Comparison of ENCODE assay signal across 1 cellular context in genomic region chr19:58002384-58003152, GRCh38.
TF ChIP-seq lines count a peak whose summit lies in the region.

ZNF606 (minus strand) TSS chr19:58002820; CDS start chr19:58001319, 1,501 bp downstream.

TF ChIP-seq in HepG2, 621 proteins besides CTCF, POLR2A, EP300 and RAD21 (continued from another document and continues in another):
- TF ChIP-seq ZBTB43 (CRISPR knock-in tag; conservative IDR thresholded peaks at IDR 0.05), result peak; percentile 65; the same call in 1 of the 2 replicates
- 0 out of 2 replicates have a peak, but pooled peaks have one; percentile 18 for TF ChIP-seq CHCHD3 (CRISPR knock-in tag; IDR thresholded peaks at IDR 0.05)
- TF ChIP-seq ZBTB42 (CRISPR knock-in tag; IDR thresholded peaks at IDR 0.05), result peak; percentile 45; the same call in 1 of the 2 replicates
- peak; percentile 91 to 92; a peak in 3 of 4 replicates for TF ChIP-seq HMGXB4 (CRISPR knock-in tag; IDR thresholded peaks at IDR 0.05; ENCODE audit: borderline replicate concordance in 1 of 2, low read depth in 1 of 2)
- peak; percentile 61; the same call in 1 of the 2 replicates for TF ChIP-seq IRX3 (CRISPR knock-in tag; IDR thresholded peaks at IDR 0.05; ENCODE audit: borderline replicate concordance, low read depth)
- TF ChIP-seq MIER2 (CRISPR knock-in tag; IDR thresholded peaks at IDR 0.05), result 0 out of 2 replicates have a peak, but pooled peaks have one; percentile 28
- TF ChIP-seq ZNF367 (CRISPR knock-in tag; IDR thresholded peaks at IDR 0.05; ENCODE audit: borderline replicate concordance), result peak; percentile 45; the same call in 1 of the 2 replicates
- peak; percentile 70; the same call in 1 of the 2 replicates for TF ChIP-seq CBX5 (CRISPR knock-in tag; IDR thresholded peaks at IDR 0.05; ENCODE audit: borderline replicate concordance)
- TF ChIP-seq ZNF567 (CRISPR knock-in tag; IDR thresholded peaks at IDR 0.05; ENCODE audit: borderline replicate concordance), result no peak
- TF ChIP-seq GTF2F1 (IDR thresholded peaks at IDR 0.05; ENCODE audit: low read length), result no peak
- peak; percentile 97 for TF ChIP-seq ZNF414 (CRISPR knock-in tag; IDR thresholded peaks at IDR 0.05)
- TF ChIP-seq YEATS4 (CRISPR knock-in tag; IDR thresholded peaks at IDR 0.05; ENCODE audit: borderline replicate concordance), result peak; percentile 85; the same call in 1 of the 2 replicates
- no peak for TF ChIP-seq ZNF775 (CRISPR knock-in tag; IDR thresholded peaks at IDR 0.05; ENCODE audit: borderline replicate concordance)
- no peak; the same call in 1 of the 2 replicates for TF ChIP-seq RNF219 (CRISPR knock-in tag; IDR thresholded peaks at IDR 0.05)
- peak; percentile 91; the same call in 1 of the 2 replicates for TF ChIP-seq ZSCAN20 (CRISPR knock-in tag; IDR thresholded peaks at IDR 0.05; ENCODE audit: borderline replicate concordance)
- no peak for TF ChIP-seq HNRNPLL (IDR thresholded peaks at IDR 0.05; ENCODE audit: low read depth, low read length, poor library complexity, severe bottlenecking)
- peak; percentile 81 for TF ChIP-seq ZNF709 (CRISPR knock-in tag; IDR thresholded peaks at IDR 0.05)
- TF ChIP-seq ZNF703 (CRISPR knock-in tag; IDR thresholded peaks at IDR 0.05; ENCODE audit: borderline replicate concordance), result no peak; the same call in none of the 2 replicates
- TF ChIP-seq MED13 (CRISPR knock-in tag; IDR thresholded peaks at IDR 0.05), result peak; percentile 73; the same call in 1 of the 2 replicates
- TF ChIP-seq NCOR1 (IDR thresholded peaks at IDR 0.05; ENCODE audit: borderline replicate concordance, low read length), result no peak
- TF ChIP-seq ZNF629 (CRISPR knock-in tag; conservative IDR thresholded peaks at IDR 0.05), result peak; percentile 99
- TF ChIP-seq NR2F2 (IDR thresholded peaks at IDR 0.05; ENCODE audit: borderline replicate concordance, low read depth), result no peak; the same call in 1 of the 2 replicates
- TF ChIP-seq DBP (CRISPR knock-in tag; IDR thresholded peaks at IDR 0.05; ENCODE audit: not compliant biosample characterization), result no peak
- TF ChIP-seq ARID2 (CRISPR knock-in tag; IDR thresholded peaks at IDR 0.05; ENCODE audit: borderline replicate concordance), result 0 out of 2 replicates have a peak, but pooled peaks have one; percentile 44
- no peak; the same call in 1 of the 2 replicates for TF ChIP-seq THAP8 (CRISPR knock-in tag; IDR thresholded peaks at IDR 0.05; ENCODE audit: borderline replicate concordance)
- TF ChIP-seq ZBTB25 (CRISPR knock-in tag; IDR thresholded peaks at IDR 0.05), result peak; percentile 79; the same call in 1 of the 2 replicates
- 0 out of 2 replicates have a peak, but pooled peaks have one; percentile 52 for TF ChIP-seq ZNF510 (CRISPR knock-in tag; IDR thresholded peaks at IDR 0.05; ENCODE audit: low read depth)
- no peak for TF ChIP-seq NBN (conservative IDR thresholded peaks at IDR 0.05)
- no peak for TF ChIP-seq BRF2 (CRISPR knock-in tag; IDR thresholded peaks at IDR 0.05)
- no peak for TF ChIP-seq GTF3A (CRISPR knock-in tag; conservative IDR thresholded peaks at IDR 0.05)
- TF ChIP-seq DPF2 (CRISPR knock-in tag; IDR thresholded peaks at IDR 0.05; ENCODE audit: borderline replicate concordance, low read depth), result no peak
- peak; percentile 79 for TF ChIP-seq CBFB (CRISPR knock-in tag; IDR thresholded peaks at IDR 0.05)
- TF ChIP-seq MAZ (IDR thresholded peaks at IDR 0.05; ENCODE audit: borderline replicate concordance, low read depth, low read length), result no peak
- TF ChIP-seq MAZ (CRISPR knock-in tag; IDR thresholded peaks at IDR 0.05; ENCODE audit: low read depth), result peak; percentile 61; the same call in 1 of the 2 replicates
- TF ChIP-seq MTA1 (CRISPR knock-in tag; IDR thresholded peaks at IDR 0.05; ENCODE audit: borderline replicate concordance), result no peak
- TF ChIP-seq KDM5B (CRISPR knock-in tag; IDR thresholded peaks at IDR 0.05; ENCODE audit: borderline replicate concordance), result peak; percentile 67; the same call in 1 of the 2 replicates
- TF ChIP-seq RFXAP (CRISPR knock-in tag; IDR thresholded peaks at IDR 0.05; ENCODE audit: borderline replicate concordance), result peak; percentile 82
- peak; percentile 57; the same call in 1 of the 2 replicates for TF ChIP-seq TGIF2 (CRISPR knock-in tag; IDR thresholded peaks at IDR 0.05)
- no peak for TF ChIP-seq FOXK2 (IDR thresholded peaks at IDR 0.05)
- peak in 1 of 2 experiments; percentile 77; a peak in 2 of 4 replicates for TF ChIP-seq KLF16 (CRISPR knock-in tag; IDR thresholded peaks at IDR 0.05)
- no peak for TF ChIP-seq ZSCAN22 (CRISPR knock-in tag; IDR thresholded peaks at IDR 0.05)
- peak; percentile 19; the same call in 1 of the 2 replicates for TF ChIP-seq SNAI1 (CRISPR knock-in tag; IDR thresholded peaks at IDR 0.05; ENCODE audit: borderline replicate concordance)
- TF ChIP-seq ZNF720 (CRISPR knock-in tag; IDR thresholded peaks at IDR 0.05), result no peak
- TF ChIP-seq CREM (IDR thresholded peaks at IDR 0.05), result peak; percentile 67; the same call in 1 of the 2 replicates
- no peak; the same call in 1 of the 2 replicates for TF ChIP-seq CREM (CRISPR knock-in tag; IDR thresholded peaks at IDR 0.05)
- no peak for TF ChIP-seq DDIT3 (CRISPR knock-in tag; IDR thresholded peaks at IDR 0.05)
- TF ChIP-seq ZMYM2 (CRISPR knock-in tag; IDR thresholded peaks at IDR 0.05), result peak; percentile 88
- 0 out of 2 replicates have a peak, but pooled peaks have one; percentile 33 for TF ChIP-seq MIER3 (CRISPR knock-in tag; IDR thresholded peaks at IDR 0.05; ENCODE audit: borderline replicate concordance)
- no peak for TF ChIP-seq BHLHE40 (IDR thresholded peaks at IDR 0.05; ENCODE audit: low read length)
- TF ChIP-seq ZNF678 (CRISPR knock-in tag; IDR thresholded peaks at IDR 0.05), result 0 out of 2 replicates have a peak, but pooled peaks have one; percentile 65
- 0 out of 2 replicates have a peak, but pooled peaks have one; percentile 35 for TF ChIP-seq PHF21A (CRISPR knock-in tag; IDR thresholded peaks at IDR 0.05)
- no peak for TF ChIP-seq ZNF766 (CRISPR knock-in tag; IDR thresholded peaks at IDR 0.05; ENCODE audit: borderline replicate concordance)
- TF ChIP-seq GATAD2A (CRISPR knock-in tag; IDR thresholded peaks at IDR 0.05), result no peak
- no peak for TF ChIP-seq FOXP1 (IDR thresholded peaks at IDR 0.05)
- TF ChIP-seq FOXP1 (CRISPR knock-in tag; IDR thresholded peaks at IDR 0.05), result no peak
- TF ChIP-seq HNF4G (IDR thresholded peaks at IDR 0.05; ENCODE audit: borderline replicate concordance, low read depth, low read length), result 0 out of 2 replicates have a peak, but pooled peaks have one; percentile 5
- TF ChIP-seq HNF4G (CRISPR knock-in tag; IDR thresholded peaks at IDR 0.05; ENCODE audit: borderline replicate concordance, low read depth), result no peak
- TF ChIP-seq NONO (IDR thresholded peaks at IDR 0.05), result no peak
- TF ChIP-seq NONO (CRISPR knock-in tag; conservative IDR thresholded peaks at IDR 0.05), result peak; percentile 75
- TF ChIP-seq MLXIP (CRISPR knock-in tag; IDR thresholded peaks at IDR 0.05; ENCODE audit: borderline replicate concordance), result no peak
- TF ChIP-seq ZNF879 (CRISPR knock-in tag; IDR thresholded peaks at IDR 0.05), result peak; percentile 63; the same call in 1 of the 2 replicates
- peak; percentile 93 for TF ChIP-seq KMT2B (CRISPR knock-in tag; IDR thresholded peaks at IDR 0.05)
